ENCODE assay signal across 8 cellular contexts in the genomic region with DNA sequence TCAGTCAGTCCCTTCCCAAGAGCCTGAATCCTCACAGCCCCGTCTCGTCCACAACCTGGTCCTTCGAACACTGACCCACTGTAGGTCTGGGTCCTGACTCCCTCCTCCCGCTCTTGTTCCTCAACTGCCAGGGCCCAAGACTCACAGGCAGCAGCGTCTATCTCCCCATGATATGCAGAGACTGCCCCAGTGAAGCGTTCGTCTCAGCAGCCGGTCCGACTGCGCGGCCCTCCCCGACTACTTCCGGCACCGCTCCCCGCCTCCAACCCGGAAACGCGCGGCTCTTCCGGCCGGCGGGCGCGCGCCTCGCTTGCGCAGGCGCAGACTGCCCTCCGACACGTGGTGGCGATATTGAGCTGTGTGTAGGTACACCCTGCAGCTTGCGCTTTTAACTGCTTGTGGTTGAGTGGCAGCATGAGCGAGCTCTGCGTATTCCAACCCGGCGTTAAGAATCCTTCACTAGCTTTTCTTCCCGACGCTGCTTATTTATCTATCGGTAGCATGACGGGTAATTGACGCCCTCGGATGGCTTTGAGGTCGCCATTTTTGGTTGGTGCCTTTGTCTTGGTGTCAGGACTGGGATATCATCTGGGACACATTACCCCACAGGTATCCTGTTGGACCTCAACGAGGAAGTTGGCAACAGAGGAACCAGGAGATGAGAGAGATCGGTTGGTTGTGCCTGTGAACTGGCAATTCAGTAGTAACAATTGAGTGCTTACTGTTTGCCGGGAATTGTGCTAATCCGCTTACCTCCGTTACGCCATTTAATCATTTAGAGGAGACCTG. TPM values are rescaled to one million over a fixed set of nuclear protein-coding genes. Genes with fewer than 3 reads are reported as not detected.
A peak's percentile ranks its signal among the peaks of the same experiment; 100 is the strongest.
DNase-seq lines count a peak whose midpoint lies in the region; ATAC-seq, FAIRE-seq and TF ChIP-seq lines count a peak whose summit lies in the region.

A gene with protein sequence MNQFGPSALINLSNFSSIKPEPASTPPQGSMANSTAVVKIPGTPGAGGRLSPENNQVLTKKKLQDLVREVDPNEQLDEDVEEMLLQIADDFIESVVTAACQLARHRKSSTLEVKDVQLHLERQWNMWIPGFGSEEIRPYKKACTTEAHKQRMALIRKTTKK (minus strand): TSS at position 221 of the 789 bp plus-strand sequence. CDS start 20,986 bp downstream, outside the sequence.

- H3K27me3 ChIP-seq in adrenal gland = no peaks in the 10 kb centered on the region
- no peaks in the 10 kb centered on the region for H3K27me3 ChIP-seq in prostate gland (replicated peaks; ENCODE audit: insufficient read depth)

- no peaks in the 10 kb centered on the region for H3K36me3 Mint-ChIP-seq in T-cell

- H3K27me3 Mint-ChIP-seq in T-cell = no peaks in the 10 kb centered on the region

- H3K4me3 ChIP-seq in adrenal gland (peak within 1 kb of the TSS in 3 of 4 donors; percentile 69 to 77 (median 75)), prostate gland (peak within 1 kb of the TSS; percentile 55 to 67), urinary bladder (ENCODE audit: low read depth, low read length) (peak within 1 kb of the TSS; percentile 49)

- peak; percentile 74 for DNase-seq in GM12891 (ENCODE audit: insufficient read length, low spot score)
- peak; percentile 62 for DNase-seq in NCI-H1436 treated with DMSO at 0.1 percent for 48 hours (lab: John Stamatoyannopoulos, UW)
- DNase-seq in T-cell = peak; percentile 83 to 96 (median 91)
- peak; percentile 91 to 96 (median 94) for DNase-seq in adrenal gland
- DNase-seq in left cardiac atrium = peak; percentile 92
- peak; percentile 91 for DNase-seq in prostate gland (ENCODE audit: low spot score)

- 0 to 1% (median 1%) methylated on average over 9 to 49 of the region's 49 CpGs for WGBS in adrenal gland, 4 donors
- 1% methylated on average over 48 of the region's 49 CpGs for WGBS in prostate gland
- WGBS in urinary bladder = under 1% methylated on average over 49 of the region's 49 CpGs

- ATAC-seq in HG02840 (IDR thresholded peaks at IDR 0.05; ENCODE audit: low FRiP score, unreplicated experiment) (peak; percentile 76), T-cell (replicated peaks in 1 of 4) (peak; percentile 85 to 87 (median 86)), left cardiac atrium (peak; percentile 95 to 96)

- H3K4me1 Mint-ChIP-seq in T-cell = peaks cover 58% of the 10 kb centered on the region in 3 donors

- peak within 1 kb of the TSS; percentile 96 to 99 for H3K27ac Mint-ChIP-seq in T-cell

- H3K9me3 Mint-ChIP-seq in T-cell = no peaks in the 10 kb centered on the region

- H3K4me1 ChIP-seq in adrenal gland (replicated peaks in 1 of 2) (peaks cover 8 to 35% of the 10 kb centered on the region in 2 donors), prostate gland (replicated peaks) (no peaks in the 10 kb centered on the region), urinary bladder (ENCODE audit: insufficient read depth) (no peaks in the 10 kb centered on the region)

- TF ChIP-seq CTCF in adrenal gland (IDR thresholded peaks at IDR 0.05) (peak in 4 of 6 experiments; percentile 27 to 41 (median 38)), prostate gland (IDR thresholded peaks at IDR 0.05) (peak; percentile 24 to 67 (median 62))

- intact Hi-C loops in adrenal gland (cut with DNase I) (no loop called here), left cardiac atrium (cut with DNase I) (loop anchor here in 1 of 2 donors (2.0 kb wide), 1 partner anchor 94 kb away; a partner anchor contains a TSS), prostate gland (cut with DNase I) (loop anchor here (2.0 to 10.0 kb wide), 2 partner anchors 58 to 94 kb away; a partner anchor contains a TSS)

- H3K27ac ChIP-seq in adrenal gland (peak within 1 kb of the TSS; percentile 74 to 94 (median 91)), prostate gland (peak within 1 kb of the TSS; percentile 81 to 83), urinary bladder (ENCODE audit: low read depth) (peak within 1 kb of the TSS; percentile 58)

- CTCF ChIA-PET in T-cell (lab: Charles Lee) = interaction anchor here (0.6 to 3.3 kb wide), 19 partner anchors 11 to 1036 kb away, joined by 3 to 92 read pairs (median 4); a partner anchor contains a TSS

- H3K9me3 ChIP-seq in adrenal gland (replicated peaks in 1 of 3) (no peaks in the 10 kb centered on the region), prostate gland (no peaks in the 10 kb centered on the region)

- FAIRE-seq in GM12891 (lab: Jason Lieb, UNC) = peak; percentile 95

- TF ChIP-seq POLR2A in GM12891 (IDR thresholded peaks at IDR 0.05; ENCODE audit: low read depth, low read length) = peak; percentile 99
- TF ChIP-seq POLR2A in adrenal gland (IDR thresholded peaks at IDR 0.05) = peak; percentile 96 to 99
- peak; percentile 97 for TF ChIP-seq POLR2A in prostate gland (IDR thresholded peaks at IDR 0.05)

- peak within 1 kb of the TSS; percentile 94 to 100 (median 95) for H3K4me3 Mint-ChIP-seq in T-cell

- POLR2A ChIA-PET in T-cell (lab: Charles Lee) = interaction anchor here (0.6 to 2.5 kb wide), 31 partner anchors 9 to 1286 kb away, joined by 3 to 65 read pairs (median 6); a partner anchor contains a TSS

- H3K36me3 ChIP-seq in adrenal gland (replicated peaks in 1 of 2) (no peaks in the 10 kb centered on the region), prostate gland (no peaks in the 10 kb centered on the region), urinary bladder (ENCODE audit: insufficient read depth) (no peaks in the 10 kb centered on the region)

TF ChIP-seq in GM12891, 5 proteins besides CTCF, POLR2A, EP300 and RAD21:
- TF ChIP-seq POU2F2 (IDR thresholded peaks at IDR 0.05; ENCODE audit: low read depth, low read length) (peak; percentile 98), PAX5 (IDR thresholded peaks at IDR 0.05; ENCODE audit: insufficient read depth, low read length, severe bottlenecking) (no peak), SPI1 (IDR thresholded peaks at IDR 0.05; ENCODE audit: low read depth, low read length) (no peak), TAF1 (IDR thresholded peaks at IDR 0.05; ENCODE audit: low read depth, low read length) (peak; percentile 94), POLR2AphosphoS5 (IDR thresholded peaks at IDR 0.05; ENCODE audit: low read depth, low read length) (peak; percentile 98)

RNA-seq across cellular contexts. Expression of the gene that starts here (rescaled TPM):
- 17.5 TPM for polyA plus RNA-seq in GM12891 (2012; ENCODE audit: low read depth, missing spikeins)
- total RNA-seq in T-cell (10 to 100 TPM; 17.3 to 22.7 (median 20.6) TPM), adrenal gland (10 to 100 TPM; 12.2 to 25.5 (median 18.2) TPM), left cardiac atrium (10 to 100 TPM; 15.6 to 19.1 TPM), prostate gland (10 to 100 TPM; 11.7 to 16.1 TPM), urinary bladder (25.6 TPM)
- polyA plus RNA-seq in adrenal gland (10 to 100 TPM; 24.8 to 35.0 (median 28.2) TPM), urinary bladder (23.8 TPM)

Comparison
In these comparisons a context has a peak if more than half of its experiments do, and no peak if none do; other contexts are left out.
1. Peak in every context shown above with its lines: DNase-seq, ATAC-seq, H3K4me3 ChIP-seq and H3K27ac ChIP-seq.